Comparison of ENCODE assay signal across 8 cellular contexts in the genomic region with DNA sequence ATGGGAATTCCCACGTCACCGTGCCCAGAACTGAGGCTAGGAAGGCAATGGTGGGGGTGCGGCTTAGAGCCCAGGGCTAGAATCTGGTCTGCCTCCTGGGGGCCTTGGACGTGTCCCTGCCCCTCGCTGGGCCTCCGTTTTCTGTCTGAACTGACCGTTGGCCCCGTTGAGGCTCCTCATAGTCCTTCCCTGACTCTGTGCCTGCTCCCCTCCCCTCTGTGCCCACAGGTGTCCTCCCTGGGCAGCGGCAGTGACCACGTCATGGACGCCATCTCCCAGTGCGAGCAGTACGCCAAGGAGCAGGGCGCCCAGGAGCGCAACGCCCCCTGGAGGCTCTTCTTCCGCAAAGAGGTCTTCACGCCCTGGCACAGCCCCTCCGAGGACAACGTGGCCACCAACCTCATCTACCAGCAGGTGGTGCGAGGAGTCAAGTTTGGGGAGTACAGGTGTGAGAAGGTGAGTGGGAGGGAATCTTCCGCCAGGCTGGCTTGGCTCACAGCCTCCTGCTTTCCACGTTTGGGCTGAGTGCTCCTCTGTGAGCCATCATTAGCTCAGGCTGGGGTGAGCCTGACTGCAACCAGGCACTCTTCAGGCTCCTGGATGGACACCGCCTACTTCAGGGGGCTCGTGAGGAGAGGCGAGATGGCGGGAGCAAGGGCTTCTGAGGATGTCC.
DNase-seq lines count a peak whose midpoint lies in the region; TF ChIP-seq lines count a peak whose summit lies in the region.

No MANE protein-coding gene starts in this region.

- peaks cover 0 to 6% (median under 1%) of the 10 kb centered on the region in 4 donors for H3K4me1 Mint-ChIP-seq in CD4-positive, alpha-beta memory T cell
- no peaks in the 10 kb centered on the region for H3K4me1 Mint-ChIP-seq in HFFc6 (ENCODE audit: low read depth)

- no peak overlapping the region for H3K27ac Mint-ChIP-seq in CD4-positive, alpha-beta memory T cell
- H3K27ac Mint-ChIP-seq in HFFc6 = no peak overlapping the region

- peaks cover 6% of the 10 kb centered on the region for H3K4me1 ChIP-seq in CD4-positive, alpha-beta memory T cell (ENCODE audit: insufficient read depth, low read length)
- H3K4me1 ChIP-seq in adipocyte (ENCODE audit: control insufficient read depth, insufficient read depth, low read length) = no peaks in the 10 kb centered on the region

- CTCF ChIA-PET in CD4-positive, alpha-beta memory T cell (lab: Charles Lee; ENCODE audit: partially characterized antibody) = no interaction called here
- CTCF ChIA-PET in RWPE1 (lab: Yijun Ruan, JAX) = interaction anchor here (0.6 to 0.7 kb wide), 8 partner anchors 8 to 625 kb away, joined by 3 to 6 read pairs (median 3); no protein-coding TSS in a partner anchor

- intact Hi-C loops in CD4-positive, alpha-beta memory T cell (cut with micrococcal nuclease) = loop anchor here (1.0 kb wide), 1 partner anchor 356 kb away; no protein-coding TSS in a partner anchor

- H3K36me3 Mint-ChIP-seq in CD4-positive, alpha-beta memory T cell = no peaks in the 10 kb centered on the region
- H3K36me3 Mint-ChIP-seq in HFFc6 (ENCODE audit: low read depth) = no peaks in the 10 kb centered on the region

- no peaks in the 10 kb centered on the region for H3K27me3 ChIP-seq in CD4-positive, alpha-beta memory T cell (ENCODE audit: insufficient read depth, low read length)
- peaks cover 8% of the 10 kb centered on the region for H3K27me3 ChIP-seq in adipocyte (replicated peaks; ENCODE audit: control insufficient read depth, insufficient read depth, low read length)

- peak in 4 of 5 donors; percentile 15 to 54 (median 22) for DNase-seq in CD4-positive, alpha-beta memory T cell
- DNase-seq in HFFc6 (no peak), RWPE1 (ENCODE audit: low spot score) (peak; percentile 81), adipocyte (ENCODE audit: low read depth) (peak; percentile 7), iris pigment epithelial cell (ENCODE audit: low read depth) (peak; percentile 42), MV-4-11 (lab: John Stamatoyannopoulos, UW) (no peak), putamen (ENCODE audit: low spot score) (no peak)
- peak; percentile 14 for DNase-seq in stimulated activated CD8-positive, alpha-beta memory T cell treated with anti-CD3 and anti-CD28 coated beads, Interleukin-15, amount 100 ng/mL, for 1 hour (ENCODE audit: low read depth)

- POLR2A ChIA-PET in CD4-positive, alpha-beta memory T cell (lab: Charles Lee; ENCODE audit: partially characterized antibody) = no interaction called here
- POLR2A ChIA-PET in RWPE1 (lab: Yijun Ruan, JAX; ENCODE audit: low non-redundant PET) = no interaction called here

- no peak overlapping the region for H3K27ac ChIP-seq in CD4-positive, alpha-beta memory T cell (ENCODE audit: low read depth, low read length)
- H3K27ac ChIP-seq in RWPE1 = no peak overlapping the region

- H3K9me3 ChIP-seq in CD4-positive, alpha-beta memory T cell (ENCODE audit: control insufficient read depth in 1 of 2, low read length in 2 of 2) = no peaks in the 10 kb centered on the region
- no peaks in the 10 kb centered on the region for H3K9me3 ChIP-seq in adipocyte (ENCODE audit: control insufficient read depth, low read length)

- H3K27me3 Mint-ChIP-seq in CD4-positive, alpha-beta memory T cell = no peaks in the 10 kb centered on the region
- H3K27me3 Mint-ChIP-seq in HFFc6 (ENCODE audit: insufficient read depth) = peaks cover 11% of the 10 kb centered on the region

- peak; percentile 64 for TF ChIP-seq CTCF in HFFc6 (IDR thresholded peaks at IDR 0.05)
- peak; percentile 65 for TF ChIP-seq CTCF in RWPE1 (conservative IDR thresholded peaks at IDR 0.05; ENCODE audit: low read depth)

- no peaks in the 10 kb centered on the region for H3K36me3 ChIP-seq in CD4-positive, alpha-beta memory T cell (ENCODE audit: insufficient read depth, low read length)
- no peaks in the 10 kb centered on the region for H3K36me3 ChIP-seq in adipocyte (ENCODE audit: control insufficient read depth, insufficient read depth, low read length, severe bottlenecking)

- H3K4me3 Mint-ChIP-seq in CD4-positive, alpha-beta memory T cell = no peak overlapping the region
- H3K4me3 Mint-ChIP-seq in HFFc6 = no peak overlapping the region

- no peak overlapping the region for H3K9ac ChIP-seq in adipocyte (ENCODE audit: low read length)

- no peak overlapping the region for H3K4me3 ChIP-seq in CD4-positive, alpha-beta memory T cell (ENCODE audit: low read length in 2 of 2)
- no peak overlapping the region for H3K4me3 ChIP-seq in adipocyte (ENCODE audit: low read length)

- no peaks in the 10 kb centered on the region for H3K9me3 Mint-ChIP-seq in CD4-positive, alpha-beta memory T cell
- H3K9me3 Mint-ChIP-seq in HFFc6 = no peaks in the 10 kb centered on the region

Comparison
In these comparisons a context has a peak if more than half of its experiments do, and no peak if none do; other contexts are left out.
1. DNase-seq: peak in CD4-positive, alpha-beta memory T cell (4 of 5), RWPE1 (single experiment), adipocyte (single experiment), iris pigment epithelial cell (single experiment) and stimulated activated CD8-positive, alpha-beta memory T cell treated with anti-CD3 and anti-CD28 coated beads, Interleukin-15, amount 100 ng/mL, for 1 hour (single experiment); none in HFFc6 (single experiment), MV-4-11 (single experiment) and putamen (single experiment).